In genomic region chr7:11104578-11104977, GRCh38 we compare ENCODE assay signal across 34 cellular contexts.
"Had no signal": no experiment of that assay in that cellular context is flagged by ENCODE, and none has a peak within 500 bp of the region (broad histone marks: within the 10 kb centered on the region; RNA-seq: fewer than 3 reads in every experiment).

No MANE protein-coding gene starts in this region.

- H3K4me2 ChIP-seq: KMS-11 had no signal

- H3K27ac ChIP-seq: brain microvascular endothelial cell, KMS-11, VCaP had no signal

- DNase-seq: activated CD4-positive, alpha-beta memory T cell treated with anti-CD3 and anti-CD28 coated beads, Interleukin-2, amount 10 ng/mL, durations not matched to agents 7 days and 5 days; activated CD4-positive, alpha-beta T cell treated with anti-CD3 and anti-CD28 coated beads for 1 hour; activated CD4-positive, alpha-beta T cell treated with anti-CD3 and anti-CD28 coated beads for 48 hours; activated CD4-positive, CD25-positive, alpha-beta regulatory T cell; activated CD8-positive, alpha-beta memory T cell treated with anti-CD3 and anti-CD28 coated beads for 24 hours; activated CD8-positive, alpha-beta memory T cell treated with anti-CD3 and anti-CD28 coated beads, Interleukin-2, amount 10 ng/mL, durations not matched to agents 7 days and 5 days; activated CD8-positive, alpha-beta memory T cell treated with anti-CD3 and anti-CD28 coated beads, Interleukin-2, amount 50 U/mL, for 48 hours; activated effector memory CD4-positive, alpha-beta T cell treated with Interleukin-2 at 50 U/mL for 16 hours; activated naive CD4-positive, alpha-beta T cell treated with anti-CD3 and anti-CD28 coated beads, Interleukin-2, amount 10 ng/mL, durations not matched to agents 7 days and 5 days; activated naive CD8-positive, alpha-beta T cell treated with anti-CD3 and anti-CD28 coated beads, Interleukin-2, amount 50 U/mL, for 24 hours; activated T-cell treated with anti-CD3 and anti-CD28 coated beads, Interleukin-2, amount 50 U/mL, for 48 hours; aorta; brain microvascular endothelial cell; central memory CD4-positive, alpha-beta T cell; MM.1S; MV-4-11; NCI-H1092; NCI-H1436 treated with DMSO at 0.1 percent for 48 hours; NCI-H187; NCI-H2029 treated with DMSO at 0.1 percent for 48 hours; NCI-H2107; NCI-H2171; NCI-H446; NCI-H510A treated with DMSO at 0.1 percent for 48 hours; NCI-H748 treated with DMSO at 0.1 percent for 48 hours; NK-92 treated with Interleukin-12 subunit alpha and Interleukin-12 subunit beta, amount 100 ng/mL, for 24 hours; Right ventricle myocardium superior; SW 1271; T-helper 1 cell; T-helper 2 cell; T-helper 9 cell had no signal

- H3K9ac ChIP-seq: KMS-11 had no signal

- H3K27ac Mint-ChIP-seq: activated CD4-positive, alpha-beta memory T cell treated with anti-CD3 and anti-CD28 coated beads, Interleukin-2, amount 10 ng/mL, durations not matched to agents 7 days and 5 days; activated CD8-positive, alpha-beta memory T cell treated with anti-CD3 and anti-CD28 coated beads, Interleukin-2, amount 10 ng/mL, durations not matched to agents 7 days and 5 days; activated naive CD4-positive, alpha-beta T cell treated with anti-CD3 and anti-CD28 coated beads, Interleukin-2, amount 10 ng/mL, durations not matched to agents 7 days and 5 days; activated naive CD8-positive, alpha-beta T cell; activated naive CD8-positive, alpha-beta T cell treated with anti-CD3 and anti-CD28 coated beads, Interleukin-2, amount 50 U/mL, for 24 hours had no signal

- H3K27me3 ChIP-seq: brain microvascular endothelial cell had no signal

- H3K36me3 ChIP-seq: brain microvascular endothelial cell had no signal

- H3K4me3 Mint-ChIP-seq: activated CD4-positive, alpha-beta memory T cell treated with anti-CD3 and anti-CD28 coated beads, Interleukin-2, amount 10 ng/mL, durations not matched to agents 7 days and 5 days; activated CD8-positive, alpha-beta memory T cell treated with anti-CD3 and anti-CD28 coated beads, Interleukin-2, amount 10 ng/mL, durations not matched to agents 7 days and 5 days; activated naive CD4-positive, alpha-beta T cell treated with anti-CD3 and anti-CD28 coated beads, Interleukin-2, amount 10 ng/mL, durations not matched to agents 7 days and 5 days; activated naive CD8-positive, alpha-beta T cell; activated naive CD8-positive, alpha-beta T cell treated with anti-CD3 and anti-CD28 coated beads, Interleukin-2, amount 50 U/mL, for 24 hours had no signal

- ATAC-seq: activated CD8-positive, alpha-beta memory T cell treated with anti-CD3 and anti-CD28 coated beads, Interleukin-2, amount 10 ng/mL, durations not matched to agents 7 days and 5 days; activated naive CD8-positive, alpha-beta T cell treated with anti-CD3 and anti-CD28 coated beads, Interleukin-2, amount 50 U/mL, for 24 hours had no signal

- H3K4me1 Mint-ChIP-seq: activated CD4-positive, alpha-beta memory T cell treated with anti-CD3 and anti-CD28 coated beads, Interleukin-2, amount 10 ng/mL, durations not matched to agents 7 days and 5 days; activated CD8-positive, alpha-beta memory T cell treated with anti-CD3 and anti-CD28 coated beads, Interleukin-2, amount 10 ng/mL, durations not matched to agents 7 days and 5 days; activated naive CD4-positive, alpha-beta T cell treated with anti-CD3 and anti-CD28 coated beads, Interleukin-2, amount 10 ng/mL, durations not matched to agents 7 days and 5 days; activated naive CD8-positive, alpha-beta T cell treated with anti-CD3 and anti-CD28 coated beads, Interleukin-2, amount 50 U/mL, for 24 hours had no signal

- H3K27me3 Mint-ChIP-seq: activated CD4-positive, alpha-beta memory T cell treated with anti-CD3 and anti-CD28 coated beads, Interleukin-2, amount 10 ng/mL, durations not matched to agents 7 days and 5 days; activated CD8-positive, alpha-beta memory T cell treated with anti-CD3 and anti-CD28 coated beads, Interleukin-2, amount 10 ng/mL, durations not matched to agents 7 days and 5 days; activated naive CD4-positive, alpha-beta T cell treated with anti-CD3 and anti-CD28 coated beads, Interleukin-2, amount 10 ng/mL, durations not matched to agents 7 days and 5 days; activated naive CD8-positive, alpha-beta T cell; activated naive CD8-positive, alpha-beta T cell treated with anti-CD3 and anti-CD28 coated beads, Interleukin-2, amount 50 U/mL, for 24 hours had no signal

- H3K9me3 Mint-ChIP-seq: activated CD4-positive, alpha-beta memory T cell treated with anti-CD3 and anti-CD28 coated beads, Interleukin-2, amount 10 ng/mL, durations not matched to agents 7 days and 5 days; activated naive CD4-positive, alpha-beta T cell treated with anti-CD3 and anti-CD28 coated beads, Interleukin-2, amount 10 ng/mL, durations not matched to agents 7 days and 5 days; activated naive CD8-positive, alpha-beta T cell treated with anti-CD3 and anti-CD28 coated beads, Interleukin-2, amount 50 U/mL, for 24 hours had no signal
